In genomic region chr19:17560205-17560595, GRCh38 we compare ENCODE assay signal across 10 cellular contexts. TPM values are rescaled to one million over a fixed set of nuclear protein-coding genes. Genes with fewer than 3 reads are reported as not detected.
DNase-seq lines count a peak whose midpoint lies in the region; ATAC-seq, FAIRE-seq and TF ChIP-seq lines count a peak whose summit lies in the region.
"Had no signal": no experiment of that assay in that cellular context is flagged by ENCODE, and none has a peak within 500 bp of the region (broad histone marks: within the 10 kb centered on the region; RNA-seq: fewer than 3 reads in every experiment).

No MANE protein-coding gene starts in this region.

- H4K20me1 ChIP-seq in astrocyte (ENCODE audit: insufficient read depth, low read length): peaks cover 7% of the 10 kb centered on the region

- peak overlapping the region; percentile 91 for H3K27ac ChIP-seq in astrocyte (ENCODE audit: low read depth, low read length)
- H3K27ac ChIP-seq in spleen: peak overlapping the region in 6 of 8 donors; percentile 15 to 95 (median 82)

- no peak overlapping the region for H3K4me3 Mint-ChIP-seq in activated CD4-positive, alpha-beta T cell treated with anti-CD3 and anti-CD28 coated beads, Interleukin-2, amount 10 ng/mL, durations not matched to agents 7 days and 5 days
- no peak overlapping the region for H3K4me3 Mint-ChIP-seq in astrocyte (ENCODE audit: unreplicated experiment)

- ATAC-seq in GM21367 (IDR thresholded peaks at IDR 0.05; ENCODE audit: unreplicated experiment): no peak
- ATAC-seq in HG03045 (IDR thresholded peaks at IDR 0.05; ENCODE audit: unreplicated experiment): no peak

- no peaks in the 10 kb centered on the region for H3K9me3 Mint-ChIP-seq in activated CD4-positive, alpha-beta T cell treated with anti-CD3 and anti-CD28 coated beads, Interleukin-2, amount 10 ng/mL, durations not matched to agents 7 days and 5 days
- no peaks in the 10 kb centered on the region for H3K9me3 Mint-ChIP-seq in astrocyte (ENCODE audit: unreplicated experiment)

- H3K27me3 ChIP-seq in astrocyte (ENCODE audit: insufficient read depth, low read length): no peaks in the 10 kb centered on the region
- H3K27me3 ChIP-seq in spleen (replicated peaks in 1 of 7): no peaks in the 10 kb centered on the region

- peak overlapping the region; percentile 74 for H3K9ac ChIP-seq in astrocyte (ENCODE audit: low read length)

- H3K4me1 Mint-ChIP-seq in activated CD4-positive, alpha-beta T cell treated with anti-CD3 and anti-CD28 coated beads, Interleukin-2, amount 10 ng/mL, durations not matched to agents 7 days and 5 days: peaks cover 18% of the 10 kb centered on the region
- H3K4me1 Mint-ChIP-seq in astrocyte (ENCODE audit: low read depth, unreplicated experiment): peaks cover 8% of the 10 kb centered on the region

- H3K36me3 Mint-ChIP-seq in activated CD4-positive, alpha-beta T cell treated with anti-CD3 and anti-CD28 coated beads, Interleukin-2, amount 10 ng/mL, durations not matched to agents 7 days and 5 days (ENCODE audit: low read depth): peaks cover 38% of the 10 kb centered on the region
- H3K36me3 Mint-ChIP-seq in astrocyte (ENCODE audit: low read depth, unreplicated experiment): peaks cover 11% of the 10 kb centered on the region

- TF ChIP-seq POLR2A in spleen (IDR thresholded peaks at IDR 0.05): no peak

- TF ChIP-seq CTCF in astrocyte (IDR thresholded peaks at IDR 0.05; ENCODE audit: insufficient read depth, low read depth, low read length): no peak
- no peak for TF ChIP-seq CTCF in spleen (IDR thresholded peaks at IDR 0.05 in 8 of 11, conservative IDR thresholded peaks at IDR 0.05 in 3 of 11)

- H3K27me3 Mint-ChIP-seq in activated CD4-positive, alpha-beta T cell treated with anti-CD3 and anti-CD28 coated beads, Interleukin-2, amount 10 ng/mL, durations not matched to agents 7 days and 5 days: no peaks in the 10 kb centered on the region
- no peaks in the 10 kb centered on the region for H3K27me3 Mint-ChIP-seq in astrocyte (ENCODE audit: low read depth, unreplicated experiment)

- intact Hi-C loops in spleen (cut with DNase I; ENCODE audit: low total_unique reads): no loop called here

- peak overlapping the region; percentile 61 for H3K4me2 ChIP-seq in astrocyte (ENCODE audit: low read length)

- H3K36me3 ChIP-seq in astrocyte (ENCODE audit: insufficient read depth, low read length) (peaks cover 8% of the 10 kb centered on the region), spleen (peaks cover 0 to 81% (median 59%) of the 10 kb centered on the region in 6 donors)

- no peak overlapping the region for H2AFZ ChIP-seq in astrocyte (ENCODE audit: low read depth, low read length)

- POLR2A ChIA-PET in activated CD4-positive, alpha-beta T cell treated with anti-CD3 and anti-CD28 coated beads, Interleukin-2, amount 10 ng/mL, durations not matched to agents 7 days and 5 days (lab: Charles Lee): no interaction called here

- CTCF ChIA-PET in activated CD4-positive, alpha-beta T cell treated with anti-CD3 and anti-CD28 coated beads, Interleukin-2, amount 10 ng/mL, durations not matched to agents 7 days and 5 days (lab: Charles Lee): interaction anchor here (0.6 to 1.5 kb wide), 2 partner anchors 64 to 1045 kb away, joined by 3 to 4 read pairs; no protein-coding TSS in a partner anchor

- no peak for FAIRE-seq in astrocyte (lab: Jason Lieb, UNC)

- DNase-seq in activated CD4-positive, alpha-beta T cell treated with anti-CD3 and anti-CD28 coated beads, Interleukin-2, amount 10 ng/mL, durations not matched to agents 7 days and 5 days: no peak
- no peak for DNase-seq in activated CD4-positive, alpha-beta T cell treated with anti-CD3 and anti-CD28 coated beads, Interleukin-2, amount 50 U/mL, for 4 hours
- DNase-seq in astrocyte (ENCODE audit: low read depth) (peak; percentile 89), hepatic stellate cell (ENCODE audit: low spot score) (peak; percentile 86), spleen (no peak), NCI-H1436 treated with DMSO at 0.1 percent for 48 hours (lab: John Stamatoyannopoulos, UW) (no peak)
- DNase-seq: ACHN, MM.1S had no signal

- H3K4me3 ChIP-seq in astrocyte (ENCODE audit: insufficient read depth, low read depth, low read length) (no peak overlapping the region), spleen (no peak overlapping the region)

- peaks cover 42% of the 10 kb centered on the region for H3K79me2 ChIP-seq in astrocyte (ENCODE audit: insufficient read depth, low read length)

- H3K4me1 ChIP-seq in astrocyte (ENCODE audit: insufficient read depth, low read length) (peaks cover 16% of the 10 kb centered on the region), spleen (peaks cover 5 to 68% (median 47%) of the 10 kb centered on the region in 6 donors)

- H3K9me3 ChIP-seq in astrocyte (ENCODE audit: insufficient read depth, low read depth, low read length): no peaks in the 10 kb centered on the region
- no peaks in the 10 kb centered on the region for H3K9me3 ChIP-seq in spleen

- 73 to 90% (median 80%) methylated on average over 14 of the region's 14 CpGs for WGBS in spleen, 5 donors

- peak overlapping the region; percentile 50 for H3K27ac Mint-ChIP-seq in activated CD4-positive, alpha-beta T cell treated with anti-CD3 and anti-CD28 coated beads, Interleukin-2, amount 10 ng/mL, durations not matched to agents 7 days and 5 days
- H3K27ac Mint-ChIP-seq in astrocyte (ENCODE audit: unreplicated experiment): peak overlapping the region; percentile 92

RNA-seq across cellular contexts. Expression of gene COLGALT1, which starts 4.8 kb away (rescaled TPM):
- 10 to 100 TPM; 55.4 to 62.0 TPM for total RNA-seq in activated CD4-positive, alpha-beta T cell treated with anti-CD3 and anti-CD28 coated beads, Interleukin-2, amount 10 ng/mL, durations not matched to agents 7 days and 5 days
- total RNA-seq in astrocyte (137 and 152 TPM in 2 replicates), spleen (100 to 1,000 TPM in 4 of 7 donors, 10 to 100 TPM in 3; 89.4 to 146 (median 116) TPM)
- 10 to 100 TPM; 52.4 to 86.4 (median 83.1) TPM for polyA plus RNA-seq in spleen

RNA-seq across cellular contexts. Expression of gene PGLS, which starts 48.8 kb away (rescaled TPM):
- total RNA-seq in activated CD4-positive, alpha-beta T cell treated with anti-CD3 and anti-CD28 coated beads, Interleukin-2, amount 10 ng/mL, durations not matched to agents 7 days and 5 days: 10 to 100 TPM; 81.8 to 93.0 TPM
- total RNA-seq in astrocyte (102 and 109 TPM in 2 replicates), spleen (100 to 1,000 TPM in 2 of 7 donors, 10 to 100 TPM in 5; 70.6 to 111 (median 83.7) TPM)
- 100 to 1,000 TPM in 2 of 3 donors, 10 to 100 TPM in 1; 94.8 to 118 (median 109) TPM for polyA plus RNA-seq in spleen

Comparison
In these comparisons a context has a peak if more than half of its experiments do, and no peak if none do; other contexts are left out.
1. DNase-seq: peak in astrocyte (single experiment) and hepatic stellate cell (single experiment); none in activated CD4-positive, alpha-beta T cell treated with anti-CD3 and anti-CD28 coated beads, Interleukin-2, amount 10 ng/mL, durations not matched to agents 7 days and 5 days (single experiment), activated CD4-positive, alpha-beta T cell treated with anti-CD3 and anti-CD28 coated beads, Interleukin-2, amount 50 U/mL, for 4 hours (0 of 2), spleen (single experiment) and NCI-H1436 treated with DMSO at 0.1 percent for 48 hours (single experiment).